ENCODE assay signal across 8 cellular contexts in the genomic region with DNA sequence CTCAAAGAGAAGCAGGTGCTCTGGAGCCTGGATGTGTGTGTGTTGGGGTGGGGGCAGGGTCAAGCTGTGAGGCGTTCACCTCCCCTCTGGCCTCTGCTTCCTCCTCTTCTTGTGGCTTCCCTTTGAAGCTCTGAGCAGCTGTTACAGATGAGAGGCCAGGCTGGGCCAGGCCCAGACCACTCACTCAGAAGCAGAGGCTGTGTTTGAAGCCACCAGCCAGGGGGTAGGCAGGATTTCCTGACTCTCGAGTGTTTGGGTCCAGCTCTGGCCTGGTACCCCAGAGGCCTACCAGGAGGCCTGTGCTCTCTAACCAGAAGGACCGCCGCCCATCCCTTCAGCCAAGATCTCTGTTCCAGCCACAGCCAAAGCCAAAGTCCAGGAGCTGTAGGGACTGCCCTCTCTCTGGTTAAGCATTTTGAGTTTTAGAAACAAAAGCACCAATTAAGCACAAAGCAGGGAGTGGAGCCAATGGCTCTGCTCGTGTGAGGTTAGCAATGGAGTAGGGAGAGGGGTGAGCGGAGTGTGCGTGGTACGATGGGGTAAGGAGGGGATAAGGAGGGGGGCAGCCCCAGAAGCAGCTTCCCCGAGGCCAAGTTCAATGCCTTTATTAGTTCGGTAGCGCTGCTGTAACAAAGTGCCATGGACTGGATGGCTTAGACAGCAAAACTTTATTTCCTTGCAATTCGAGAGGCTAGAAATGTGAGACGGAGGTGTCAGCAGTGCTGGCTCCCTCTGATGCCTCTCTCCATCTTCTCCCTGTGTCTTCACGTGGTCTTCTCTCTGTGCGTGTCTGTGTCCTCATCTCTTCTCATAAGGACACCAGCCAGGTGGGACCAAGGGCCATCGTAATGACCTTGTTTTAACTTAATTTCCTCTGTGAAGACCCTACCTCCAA. TPM values are rescaled to one million over a fixed set of nuclear protein-coding genes. Genes with fewer than 3 reads are reported as not detected.
DNase-seq lines count a peak whose midpoint lies in the region; ATAC-seq and TF ChIP-seq lines count a peak whose summit lies in the region.
"Had no signal": no experiment of that assay in that cellular context is flagged by ENCODE, and none has a peak within 500 bp of the region (broad histone marks: within the 10 kb centered on the region; RNA-seq: fewer than 3 reads in every experiment).

No MANE protein-coding gene starts in this region.

- H3F3A ChIP-seq in neural progenitor cell (ENCODE audit: low read depth), result no peaks in the 10 kb centered on the region

- H3K27me3 ChIP-seq in neural progenitor cell, result no peaks in the 10 kb centered on the region

- H3K4me3 Mint-ChIP-seq in activated CD4-positive, alpha-beta memory T cell treated with anti-CD3 and anti-CD28 coated beads, Interleukin-2, amount 10 ng/mL, durations not matched to agents 7 days and 5 days, result no peak overlapping the region
- peak overlapping the region; percentile 24 for H3K4me3 Mint-ChIP-seq in neural progenitor cell

- H3K36me3 ChIP-seq in neural progenitor cell, result no peaks in the 10 kb centered on the region

- peak overlapping the region; percentile 53 for H3K27ac Mint-ChIP-seq in activated CD4-positive, alpha-beta memory T cell treated with anti-CD3 and anti-CD28 coated beads, Interleukin-2, amount 10 ng/mL, durations not matched to agents 7 days and 5 days
- H3K27ac Mint-ChIP-seq in neural progenitor cell, result peak overlapping the region; percentile 36

- POLR2A ChIA-PET in activated CD4-positive, alpha-beta memory T cell treated with anti-CD3 and anti-CD28 coated beads, Interleukin-2, amount 10 ng/mL, durations not matched to agents 7 days and 5 days (lab: Charles Lee), result interaction anchor here (1.0 to 2.2 kb wide), 7 partner anchors 10 to 36 kb away, joined by 3 to 15 read pairs (median 4); no protein-coding TSS in a partner anchor

- no peak for DNase-seq in activated CD4-positive, alpha-beta memory T cell treated with anti-CD3 and anti-CD28 coated beads, Interleukin-2, amount 10 ng/mL, durations not matched to agents 7 days and 5 days
- DNase-seq in neural progenitor cell (ENCODE audit: low spot score), result no peak
- no peak for DNase-seq in DMS153 (lab: John Stamatoyannopoulos, UW)
- DNase-seq in SHP77 (lab: John Stamatoyannopoulos, UW), result no peak
- no peak for DNase-seq in OCI-M2 (lab: John Stamatoyannopoulos, UW; ENCODE audit: unreplicated experiment)

- peaks cover 64% of the 10 kb centered on the region for H3K4me1 Mint-ChIP-seq in activated CD4-positive, alpha-beta memory T cell treated with anti-CD3 and anti-CD28 coated beads, Interleukin-2, amount 10 ng/mL, durations not matched to agents 7 days and 5 days
- peaks cover 36% of the 10 kb centered on the region for H3K4me1 Mint-ChIP-seq in neural progenitor cell

- peaks cover 67% of the 10 kb centered on the region for H3K36me3 Mint-ChIP-seq in activated CD4-positive, alpha-beta memory T cell treated with anti-CD3 and anti-CD28 coated beads, Interleukin-2, amount 10 ng/mL, durations not matched to agents 7 days and 5 days (ENCODE audit: low read depth)
- no peaks in the 10 kb centered on the region for H3K36me3 Mint-ChIP-seq in neural progenitor cell

- H3K9me3 Mint-ChIP-seq in activated CD4-positive, alpha-beta memory T cell treated with anti-CD3 and anti-CD28 coated beads, Interleukin-2, amount 10 ng/mL, durations not matched to agents 7 days and 5 days, result no peaks in the 10 kb centered on the region
- no peaks in the 10 kb centered on the region for H3K9me3 Mint-ChIP-seq in neural progenitor cell

- no peaks in the 10 kb centered on the region for H3K79me2 ChIP-seq in neural progenitor cell (ENCODE audit: low read depth)

- H4K20me1 ChIP-seq in neural progenitor cell (ENCODE audit: low read depth), result no peaks in the 10 kb centered on the region

- no peak overlapping the region for H3K9ac ChIP-seq in neural progenitor cell

- CTCF ChIA-PET in activated CD4-positive, alpha-beta memory T cell treated with anti-CD3 and anti-CD28 coated beads, Interleukin-2, amount 10 ng/mL, durations not matched to agents 7 days and 5 days (lab: Charles Lee), result interaction anchor here (1.1 to 1.8 kb wide), 4 partner anchors 18 to 50 kb away, joined by 3 to 7 read pairs (median 4); no protein-coding TSS in a partner anchor

- H2AFZ ChIP-seq in neural progenitor cell (replicated peaks), result no peak overlapping the region

- no peak for TF ChIP-seq CTCF in neural progenitor cell (IDR thresholded peaks at IDR 0.05)

- no peaks in the 10 kb centered on the region for H3K27me3 Mint-ChIP-seq in activated CD4-positive, alpha-beta memory T cell treated with anti-CD3 and anti-CD28 coated beads, Interleukin-2, amount 10 ng/mL, durations not matched to agents 7 days and 5 days
- H3K27me3 Mint-ChIP-seq in neural progenitor cell (ENCODE audit: insufficient read depth, low read depth), result no peaks in the 10 kb centered on the region

- H3K4me3 ChIP-seq in neural progenitor cell, result no peak overlapping the region

- no peak overlapping the region for H3K4me2 ChIP-seq in neural progenitor cell

- ATAC-seq in GM19328 (IDR thresholded peaks at IDR 0.05; ENCODE audit: unreplicated experiment) (peak; percentile 64), HG03064 (IDR thresholded peaks at IDR 0.05; ENCODE audit: low read depth, unreplicated experiment) (peak; percentile 72)

- no peak overlapping the region for H3K27ac ChIP-seq in neural progenitor cell
- H3K27ac ChIP-seq: epithelial cell of prostate had no signal

- peaks cover 10% of the 10 kb centered on the region for H3K4me1 ChIP-seq in neural progenitor cell

- H3K9me3 ChIP-seq in neural progenitor cell (ENCODE audit: low read depth), result no peaks in the 10 kb centered on the region

RNA-seq across cellular contexts. Expression of a gene that starts 20.5 kb away (rescaled TPM):
- 100 to 1,000 TPM; 155 to 158 TPM for total RNA-seq in activated CD4-positive, alpha-beta memory T cell treated with anti-CD3 and anti-CD28 coated beads, Interleukin-2, amount 10 ng/mL, durations not matched to agents 7 days and 5 days
- 0.06 TPM in 2 replicates for total RNA-seq in neural progenitor cell (ENCODE audit: low replicate concordance)

Comparison
In these comparisons a context has a peak if more than half of its experiments do, and no peak if none do; other contexts are left out.
1. RNA of a gene that starts 20.5 kb away (total RNA-seq): 155 to 158 TPM in activated CD4-positive, alpha-beta memory T cell treated with anti-CD3 and anti-CD28 coated beads, Interleukin-2, amount 10 ng/mL, durations not matched to agents 7 days and 5 days; 0.06 TPM in neural progenitor cell; every median in the first group is over 100 times any median in the second.